ENCODE assay signal across 1 cellular context in genomic region chr1:63780541-63780940, GRCh38.
TF ChIP-seq lines count a peak whose summit lies in the region.

No MANE protein-coding gene starts in this region.

TF ChIP-seq in WTC11, 78 proteins besides CTCF, POLR2A, EP300 and RAD21 (continued from another document):
- TF ChIP-seq ZSCAN18 (CRISPR knock-in tag; IDR thresholded peaks at IDR 0.05) (no peak), TEAD4 (CRISPR knock-in tag; IDR thresholded peaks at IDR 0.05) (no peak), JUN (CRISPR knock-in tag; IDR thresholded peaks at IDR 0.05) (no peak), TCF7 (CRISPR knock-in tag; IDR thresholded peaks at IDR 0.05; ENCODE audit: low read depth) (no peak), PRDM15 (CRISPR knock-in tag; IDR thresholded peaks at IDR 0.05) (no peak), ATF1 (CRISPR knock-in tag; IDR thresholded peaks at IDR 0.05) (no peak), NR2C2 (CRISPR knock-in tag; IDR thresholded peaks at IDR 0.05) (no peak), GRHL2 (CRISPR knock-in tag; IDR thresholded peaks at IDR 0.05; ENCODE audit: insufficient replicate concordance, severe bottlenecking) (no peak), ELF4 (CRISPR knock-in tag; IDR thresholded peaks at IDR 0.05; ENCODE audit: low read depth) (no peak), ZNF138 (CRISPR knock-in tag; conservative IDR thresholded peaks at IDR 0.05) (no peak), ZNF281 (CRISPR knock-in tag; IDR thresholded peaks at IDR 0.05) (no peak)
